ENCODE assay signal across 13 cellular contexts in genomic region chr15:76991741-76992645, GRCh38.
A peak's percentile ranks its signal among the peaks of the same experiment; 100 is the strongest.
DNase-seq lines count a peak whose midpoint lies in the region; ATAC-seq lines count a peak whose summit lies in the region.
"Had no signal": no experiment of that assay in that cellular context is flagged by ENCODE, and none has a peak within 500 bp of the region (broad histone marks: within the 10 kb centered on the region; RNA-seq: fewer than 3 reads in every experiment).

No MANE protein-coding gene starts in this region.

- H3K27ac Mint-ChIP-seq in central memory CD8-positive, alpha-beta T cell (ENCODE audit: low read depth): peak overlapping the region; percentile 59
- H3K27ac Mint-ChIP-seq in stimulated activated effector memory CD8-positive, alpha-beta T cell treated with anti-CD3 and anti-CD28 coated beads, Interleukin-12 subunit alpha, Interleukin-12 subunit beta, amount 100 ng/mL, for 72 hours: peak overlapping the region; percentile 77

- no peak overlapping the region for H3K4me3 Mint-ChIP-seq in central memory CD8-positive, alpha-beta T cell
- H3K4me3 Mint-ChIP-seq in stimulated activated effector memory CD8-positive, alpha-beta T cell treated with anti-CD3 and anti-CD28 coated beads, Interleukin-12 subunit alpha, Interleukin-12 subunit beta, amount 100 ng/mL, for 72 hours: no peak overlapping the region

- H3K9me3 Mint-ChIP-seq in central memory CD8-positive, alpha-beta T cell: no peaks in the 10 kb centered on the region
- H3K9me3 Mint-ChIP-seq in stimulated activated effector memory CD8-positive, alpha-beta T cell treated with anti-CD3 and anti-CD28 coated beads, Interleukin-12 subunit alpha, Interleukin-12 subunit beta, amount 100 ng/mL, for 72 hours: no peaks in the 10 kb centered on the region

- H3K36me3 Mint-ChIP-seq in central memory CD8-positive, alpha-beta T cell (ENCODE audit: insufficient read depth): peaks cover 10% of the 10 kb centered on the region
- peaks cover 27% of the 10 kb centered on the region for H3K36me3 Mint-ChIP-seq in stimulated activated effector memory CD8-positive, alpha-beta T cell treated with anti-CD3 and anti-CD28 coated beads, Interleukin-12 subunit alpha, Interleukin-12 subunit beta, amount 100 ng/mL, for 72 hours

- peaks cover 60% of the 10 kb centered on the region for H3K4me1 Mint-ChIP-seq in central memory CD8-positive, alpha-beta T cell
- peaks cover 80% of the 10 kb centered on the region for H3K4me1 Mint-ChIP-seq in stimulated activated effector memory CD8-positive, alpha-beta T cell treated with anti-CD3 and anti-CD28 coated beads, Interleukin-12 subunit alpha, Interleukin-12 subunit beta, amount 100 ng/mL, for 72 hours

- DNase-seq in activated naive CD4-positive, alpha-beta T cell treated with Interleukin-2 at 50 U/mL for 16 hours: peak; percentile 0
- no peak for DNase-seq in activated naive CD4-positive, alpha-beta T cell (lab: John Stamatoyannopoulos, UW)
- DNase-seq in NOMO-1 treated with dmso at 0.1 percent for 144 hours (lab: John Stamatoyannopoulos, UW; ENCODE audit: unreplicated experiment) (peak; percentile 33), hepatic stellate cell (ENCODE audit: low spot score) (no peak), DMS53 treated with DMSO at 0.1 percent for 48 hours (lab: John Stamatoyannopoulos, UW; ENCODE audit: unreplicated experiment) (no peak)
- no peak for DNase-seq in central memory CD8-positive, alpha-beta T cell (ENCODE audit: low spot score in 2 of 2)
- no peak for DNase-seq in stimulated activated effector memory CD8-positive, alpha-beta T cell treated with anti-CD3 and anti-CD28 coated beads, Interleukin-12 subunit alpha, Interleukin-12 subunit beta, amount 100 ng/mL, for 72 hours (ENCODE audit: low spot score in 2 of 2)
- DNase-seq: EL, NCI-H69, SHP77 treated with DMSO at 0.1 percent for 48 hours had no signal

- no peaks in the 10 kb centered on the region for H3K27me3 Mint-ChIP-seq in central memory CD8-positive, alpha-beta T cell

- ATAC-seq in central memory CD8-positive, alpha-beta T cell (replicated peaks; ENCODE audit: extremely low read depth, poor library complexity, severe bottlenecking): no peak
- ATAC-seq in stimulated activated effector memory CD8-positive, alpha-beta T cell treated with anti-CD3 and anti-CD28 coated beads, Interleukin-12 subunit alpha, Interleukin-12 subunit beta, amount 100 ng/mL, for 72 hours: no peak
- no peak for ATAC-seq in HG02981 (IDR thresholded peaks at IDR 0.05; ENCODE audit: unreplicated experiment)
- ATAC-seq: activated CD4-positive, CD25-positive, alpha-beta regulatory T cell treated with anti-CD3 and anti-CD28 coated beads, Interleukin-2, amount 50 U/mL, for 24 hours; HCT116 had no signal

Comparison
In these comparisons a context has a peak if more than half of its experiments do, and no peak if none do; other contexts are left out.
1. DNase-seq: peak in activated naive CD4-positive, alpha-beta T cell treated with Interleukin-2 at 50 U/mL for 16 hours (single experiment) and NOMO-1 treated with dmso at 0.1 percent for 144 hours (single experiment); none in activated naive CD4-positive, alpha-beta T cell (0 of 4), central memory CD8-positive, alpha-beta T cell (0 of 2), stimulated activated effector memory CD8-positive, alpha-beta T cell treated with anti-CD3 and anti-CD28 coated beads, Interleukin-12 subunit alpha, Interleukin-12 subunit beta, amount 100 ng/mL, for 72 hours (0 of 2), hepatic stellate cell (single experiment) and DMS53 treated with DMSO at 0.1 percent for 48 hours (single experiment).